Comparison of ENCODE assay signal across 24 cellular contexts in the genomic region with DNA sequence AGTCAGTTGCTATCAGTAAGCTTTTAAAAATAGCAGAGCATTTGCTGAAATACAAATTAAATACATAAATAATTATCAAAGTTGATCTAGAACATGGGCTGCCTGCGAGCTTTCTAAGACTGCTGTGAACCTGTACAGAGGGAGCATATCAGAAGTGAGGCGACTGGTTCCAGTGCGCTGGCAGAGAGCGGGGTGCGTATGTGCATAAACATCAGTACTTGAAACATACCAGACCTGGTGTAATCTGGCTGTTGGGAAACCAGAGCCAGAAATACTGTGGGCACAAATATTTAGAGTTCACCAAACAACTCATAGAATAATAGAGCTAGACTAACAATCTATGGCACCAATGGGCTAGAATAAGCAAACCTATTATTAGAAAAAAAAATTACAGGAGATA.
"Had no signal": no experiment of that assay in that cellular context is flagged by ENCODE, and none has a peak within 500 bp of the region (broad histone marks: within the 10 kb centered on the region; RNA-seq: fewer than 3 reads in every experiment).

No MANE protein-coding gene starts in this region.

- H3K27ac ChIP-seq: breast epithelium, epithelial cell of prostate, neutrophil, parathyroid adenoma, tibial artery had no signal

- H3K4me1 ChIP-seq: breast epithelium, left lung, tibial artery had no signal

- H3K9me3 ChIP-seq: breast epithelium, left lung, neutrophil, tibial artery had no signal

- H3K27me3 Mint-ChIP-seq: activated naive CD8-positive, alpha-beta T cell treated with anti-CD3 and anti-CD28 coated beads for 36 hours; activated T-cell treated with anti-CD3 and anti-CD28 coated beads, Interleukin-2, amount 50 U/mL, for 24 hours; activated T-helper 17 cell treated with anti-CD3 and anti-CD28 coated beads, Interleukin-2, amount 50 U/mL, for 72 hours; natural killer cell treated with Interleukin-12 subunit alpha and Interleukin-12 subunit beta and Interleukin-15 and Interleukin-18, amount 100 ng/mL, for 72 hours had no signal

- H3K27ac Mint-ChIP-seq: activated naive CD8-positive, alpha-beta T cell treated with anti-CD3 and anti-CD28 coated beads for 36 hours; activated T-cell treated with anti-CD3 and anti-CD28 coated beads, Interleukin-2, amount 50 U/mL, for 24 hours; activated T-helper 17 cell treated with anti-CD3 and anti-CD28 coated beads, Interleukin-2, amount 50 U/mL, for 72 hours; endodermal cell; natural killer cell treated with Interleukin-12 subunit alpha and Interleukin-12 subunit beta and Interleukin-15 and Interleukin-18, amount 100 ng/mL, for 72 hours; WTC11 had no signal

- H3K4me3 ChIP-seq: breast epithelium, left lung, tibial artery had no signal

- H3K9me3 Mint-ChIP-seq: activated naive CD8-positive, alpha-beta T cell treated with anti-CD3 and anti-CD28 coated beads for 36 hours; activated T-cell treated with anti-CD3 and anti-CD28 coated beads, Interleukin-2, amount 50 U/mL, for 24 hours; activated T-helper 17 cell treated with anti-CD3 and anti-CD28 coated beads, Interleukin-2, amount 50 U/mL, for 72 hours; endodermal cell; immature natural killer cell; natural killer cell treated with Interleukin-12 subunit alpha and Interleukin-12 subunit beta and Interleukin-15 and Interleukin-18, amount 100 ng/mL, for 72 hours; WTC11 had no signal

- H3K4me3 Mint-ChIP-seq: activated naive CD8-positive, alpha-beta T cell treated with anti-CD3 and anti-CD28 coated beads for 36 hours; activated T-cell treated with anti-CD3 and anti-CD28 coated beads, Interleukin-2, amount 50 U/mL, for 24 hours; activated T-helper 17 cell treated with anti-CD3 and anti-CD28 coated beads, Interleukin-2, amount 50 U/mL, for 72 hours; endodermal cell; immature natural killer cell; natural killer cell treated with Interleukin-12 subunit alpha and Interleukin-12 subunit beta and Interleukin-15 and Interleukin-18, amount 100 ng/mL, for 72 hours; WTC11 had no signal

- DNase-seq: activated naive CD8-positive, alpha-beta T cell treated with anti-CD3 and anti-CD28 coated beads for 36 hours; activated T-cell treated with anti-CD3 and anti-CD28 coated beads, Interleukin-2, amount 50 U/mL, for 24 hours; amniotic stem cell; cerebellar nuclear complex; cortex of kidney; endodermal cell; immature natural killer cell; kidney glomerular epithelial cell; left lung; mammary epithelial cell; midbrain; stimulated activated CD4-positive, alpha-beta T cell treated with anti-CD3 and anti-CD28 coated beads, Interleukin-4, amount 100 ng/mL, for 4 hours; stimulated activated naive CD8-positive, alpha-beta T cell treated with anti-CD3 and anti-CD28 coated beads, Interleukin-15, Interleukin-2, amounts not matched to agents 100 U/mL and 50 U/mL, for 24 hours; substantia nigra; T-helper 9 cell; tibial artery had no signal

- H3K4me1 Mint-ChIP-seq: endodermal cell, WTC11 had no signal

- ATAC-seq: activated T-helper 17 cell treated with anti-CD3 and anti-CD28 coated beads, Interleukin-2, amount 50 U/mL, for 72 hours; left lung; natural killer cell treated with Interleukin-12 subunit alpha and Interleukin-12 subunit beta and Interleukin-15 and Interleukin-18, amount 100 ng/mL, for 72 hours; SK-N-SH treated with all-trans-retinoic acid at 6 μM for 48 hours; stimulated activated naive CD8-positive, alpha-beta T cell treated with anti-CD3 and anti-CD28 coated beads, Interleukin-15, Interleukin-2, amounts not matched to agents 100 U/mL and 50 U/mL, for 24 hours; WTC11 had no signal

- H3K27me3 ChIP-seq: breast epithelium, left lung, neutrophil, tibial artery had no signal
